16 cellular contexts compared by ENCODE assay signal in genomic region chr17:83067071-83067717, GRCh38. TPM values are rescaled to one million over a fixed set of nuclear protein-coding genes. Genes with fewer than 3 reads are reported as not detected.
A peak's percentile ranks its signal among the peaks of the same experiment; 100 is the strongest.
DNase-seq lines count a peak whose midpoint lies in the region; ATAC-seq and TF ChIP-seq lines count a peak whose summit lies in the region.
"Had no signal": no experiment of that assay in that cellular context is flagged by ENCODE, and none has a peak within 500 bp of the region (broad histone marks: within the 10 kb centered on the region; RNA-seq: fewer than 3 reads in every experiment).

No MANE protein-coding gene starts in this region.

- no peak overlapping the region for H2BK120ac ChIP-seq in H9 (ENCODE audit: low read depth, low read length, poor library complexity, severe bottlenecking)

- no peaks in the 10 kb centered on the region for H3K9me3 ChIP-seq in H9 (ENCODE audit: control insufficient read depth, low read depth, low read length)
- no peaks in the 10 kb centered on the region for H3K9me3 ChIP-seq in endodermal cell (ENCODE audit: control insufficient read depth, low read length)
- no peaks in the 10 kb centered on the region for H3K9me3 ChIP-seq in thoracic aorta

- H3K36me3 ChIP-seq in endodermal cell (ENCODE audit: control insufficient read depth, insufficient read depth, low read length) (no peaks in the 10 kb centered on the region), thoracic aorta (no peaks in the 10 kb centered on the region)

- no peaks in the 10 kb centered on the region for H3K36me3 Mint-ChIP-seq in H9 (ENCODE audit: insufficient read depth in 1 of 3, low read depth in 3 of 3)
- no peaks in the 10 kb centered on the region for H3K36me3 Mint-ChIP-seq in endodermal cell (ENCODE audit: low read depth)
- no peaks in the 10 kb centered on the region for H3K36me3 Mint-ChIP-seq in natural killer cell treated with Interleukin-12 subunit alpha and Interleukin-12 subunit beta and Interleukin-15 and Interleukin-18, amount 100 ng/mL, for 72 hours
- H3K36me3 Mint-ChIP-seq in immature natural killer cell = no peaks in the 10 kb centered on the region
- H3K36me3 Mint-ChIP-seq: activated CD8-positive, alpha-beta memory T cell treated with anti-CD3 and anti-CD28 coated beads, Interleukin-2, amount 10 ng/mL, durations not matched to agents 7 days and 5 days had no signal

- H4K91ac ChIP-seq in H9 (ENCODE audit: insufficient read length, low read depth, low read length) = no peak overlapping the region

- no peak overlapping the region for H3K23ac ChIP-seq in H9 (ENCODE audit: insufficient read length, low read depth, low read length)

- no peak overlapping the region for H3K18ac ChIP-seq in H9 (ENCODE audit: insufficient read length, low read depth, low read length)

- H3K27ac Mint-ChIP-seq in H9 (0 out of 7 replicates have a peak overlapping the region, but pooled peaks of 1 of the 3 experiments have one; percentile 29), endodermal cell (no peak overlapping the region), immature natural killer cell (no peak overlapping the region)
- H3K27ac Mint-ChIP-seq in natural killer cell treated with Interleukin-12 subunit alpha and Interleukin-12 subunit beta and Interleukin-15 and Interleukin-18, amount 100 ng/mL, for 72 hours = no peak overlapping the region
- H3K27ac Mint-ChIP-seq: activated CD8-positive, alpha-beta memory T cell treated with anti-CD3 and anti-CD28 coated beads, Interleukin-2, amount 10 ng/mL, durations not matched to agents 7 days and 5 days had no signal

- H2BK20ac ChIP-seq in H9 (ENCODE audit: low read depth, low read length, poor library complexity, severe bottlenecking) = no peak overlapping the region

- H3K9ac ChIP-seq in H9 (ENCODE audit: extremely low read depth, insufficient read length, low read length) (no peak overlapping the region), endodermal cell (ENCODE audit: extremely low read depth, low read length, poor library complexity, severe bottlenecking) (no peak overlapping the region)

- 0 out of 4 replicates have a peak, but pooled peaks cover 0 to 5% of the 10 kb centered on the region in 2 experiments for H3K4me1 Mint-ChIP-seq in H9
- no peaks in the 10 kb centered on the region for H3K4me1 Mint-ChIP-seq in endodermal cell
- H3K4me1 Mint-ChIP-seq in natural killer cell treated with Interleukin-12 subunit alpha and Interleukin-12 subunit beta and Interleukin-15 and Interleukin-18, amount 100 ng/mL, for 72 hours (ENCODE audit: low read depth in 2 of 2) = peaks cover 18 to 21% of the 10 kb centered on the region in 2 donors
- H3K4me1 Mint-ChIP-seq in immature natural killer cell = peaks cover 29 to 31% of the 10 kb centered on the region in 2 donors

- ATAC-seq in natural killer cell treated with Interleukin-12 subunit alpha and Interleukin-12 subunit beta and Interleukin-15 and Interleukin-18, amount 100 ng/mL, for 72 hours = no peak
- ATAC-seq in thoracic aorta (ENCODE audit: insufficient number of reproducible peaks, low FRiP score, low read depth) = no peak
- ATAC-seq in GM19328 (IDR thresholded peaks at IDR 0.05; ENCODE audit: unreplicated experiment) = no peak
- ATAC-seq: activated CD4-positive, CD25-positive, alpha-beta regulatory T cell treated with anti-CD3 and anti-CD28 coated beads, Interleukin-2, amount 50 U/mL, for 24 hours; activated CD8-positive, alpha-beta memory T cell treated with anti-CD3 and anti-CD28 coated beads, Interleukin-2, amount 10 ng/mL, durations not matched to agents 7 days and 5 days had no signal

- WGBS in H9 (ENCODE audit: extremely low coverage, insufficient read length, low lambda C conversion rate) = no CpG with 5 or more reads among the region's 29 CpGs
- 91 to 93% methylated on average over 23 to 29 of the region's 29 CpGs for WGBS in endodermal cell (ENCODE audit: insufficient coverage in 1 of 2, insufficient read length in 1 of 2), 2 experiments

- no peaks in the 10 kb centered on the region for H4K20me1 ChIP-seq in H9 (ENCODE audit: control insufficient read depth, insufficient read depth, insufficient read length)

- no peaks in the 10 kb centered on the region for H3K79me2 ChIP-seq in H9 (ENCODE audit: insufficient read depth, low read length)

- H2BK15ac ChIP-seq in H9 (ENCODE audit: low read depth, low read length) = no peak overlapping the region

- no peak overlapping the region for H3K56ac ChIP-seq in H9 (ENCODE audit: insufficient read length, low read depth, low read length)

- no peak for TF ChIP-seq CTCF in H9 (conservative IDR thresholded peaks at IDR 0.05)
- TF ChIP-seq CTCF in endodermal cell (conservative IDR thresholded peaks at IDR 0.05) = no peak
- no peak for TF ChIP-seq CTCF in thoracic aorta (IDR thresholded peaks at IDR 0.05)

- H3K23me2 ChIP-seq in H9 (ENCODE audit: insufficient read length, low read depth, low read length, poor library complexity, severe bottlenecking) = no peaks in the 10 kb centered on the region

- H3K4me2 ChIP-seq in H9 (ENCODE audit: insufficient read depth, insufficient read length, low read length) = no peak overlapping the region

- H2AFZ ChIP-seq in H9 (ENCODE audit: low read length) = no peak overlapping the region

- 0 out of 5 replicates have a peak, but pooled peaks cover 0 to 2% of the 10 kb centered on the region in 2 experiments for H3K9me3 Mint-ChIP-seq in H9
- no peaks in the 10 kb centered on the region for H3K9me3 Mint-ChIP-seq in endodermal cell
- H3K9me3 Mint-ChIP-seq in natural killer cell treated with Interleukin-12 subunit alpha and Interleukin-12 subunit beta and Interleukin-15 and Interleukin-18, amount 100 ng/mL, for 72 hours = no peaks in the 10 kb centered on the region
- H3K9me3 Mint-ChIP-seq in immature natural killer cell = no peaks in the 10 kb centered on the region

- H3K14ac ChIP-seq in H9 (ENCODE audit: insufficient read depth, low read length) = no peak overlapping the region

- H2AK5ac ChIP-seq in H9 (ENCODE audit: insufficient read length, low read length) = no peak overlapping the region

- no peaks in the 10 kb centered on the region for H3K27me3 ChIP-seq in H9 (ENCODE audit: insufficient read depth, low read length)
- H3K27me3 ChIP-seq in endodermal cell (ENCODE audit: control insufficient read depth, insufficient read depth, low read length, poor library complexity, severe bottlenecking) = no peaks in the 10 kb centered on the region
- H3K27me3 ChIP-seq in thoracic aorta (replicated peaks; ENCODE audit: insufficient read depth) = no peaks in the 10 kb centered on the region

- no peak overlapping the region for H4K5ac ChIP-seq in H9 (ENCODE audit: insufficient read length, low read depth, low read length)

- H4K8ac ChIP-seq in H9 (replicated peaks; ENCODE audit: insufficient read length, low read depth, low read length) = no peak overlapping the region

- no peaks in the 10 kb centered on the region; the same call in 1 of the 2 replicates for H3K27me3 Mint-ChIP-seq in H9 (ENCODE audit: low read depth)
- peaks cover 2% of the 10 kb centered on the region for H3K27me3 Mint-ChIP-seq in endodermal cell (ENCODE audit: insufficient read depth)
- H3K27me3 Mint-ChIP-seq in natural killer cell treated with Interleukin-12 subunit alpha and Interleukin-12 subunit beta and Interleukin-15 and Interleukin-18, amount 100 ng/mL, for 72 hours = no peaks in the 10 kb centered on the region
- H3K27me3 Mint-ChIP-seq in immature natural killer cell (ENCODE audit: low read depth in 3 of 3) = peaks cover 2 to 15% (median 4%) of the 10 kb centered on the region in 3 donors

- no peak overlapping the region for H2BK12ac ChIP-seq in H9 (ENCODE audit: insufficient read length, low read depth, low read length)

- no peaks in the 10 kb centered on the region for H3K4me1 ChIP-seq in H9 (ENCODE audit: insufficient read depth, low read length)
- no peaks in the 10 kb centered on the region for H3K4me1 ChIP-seq in endodermal cell (ENCODE audit: control insufficient read depth, insufficient read depth, low read length)
- no peaks in the 10 kb centered on the region for H3K4me1 ChIP-seq in thoracic aorta (ENCODE audit: control insufficient read depth in 1 of 2, low read depth in 2 of 2)

- no peak overlapping the region for H3T11ph ChIP-seq in H9 (ENCODE audit: low read length)

- no peak overlapping the region for H3K4ac ChIP-seq in H9 (ENCODE audit: low read depth, low read length)

- H3K4me3 Mint-ChIP-seq in H9 (no peak overlapping the region), endodermal cell (no peak overlapping the region), immature natural killer cell (no peak overlapping the region)
- no peak overlapping the region for H3K4me3 Mint-ChIP-seq in natural killer cell treated with Interleukin-12 subunit alpha and Interleukin-12 subunit beta and Interleukin-15 and Interleukin-18, amount 100 ng/mL, for 72 hours
- H3K4me3 Mint-ChIP-seq: activated CD8-positive, alpha-beta memory T cell treated with anti-CD3 and anti-CD28 coated beads, Interleukin-2, amount 10 ng/mL, durations not matched to agents 7 days and 5 days had no signal

- H3K4me3 ChIP-seq in endodermal cell (ENCODE audit: low read length) = no peak overlapping the region
- H3K4me3 ChIP-seq in thoracic aorta = no peak overlapping the region
- H3K4me3 ChIP-seq: SK-N-MC had no signal

- H3K79me1 ChIP-seq in H9 (ENCODE audit: insufficient read depth, low read depth, low read length, poor library complexity, severe bottlenecking) = no peaks in the 10 kb centered on the region

- H2BK5ac ChIP-seq in H9 (ENCODE audit: insufficient read length, low read length) = no peak overlapping the region

- no peak overlapping the region for H3K27ac ChIP-seq in H9 (ENCODE audit: insufficient read length, low read depth, low read length)
- H3K27ac ChIP-seq in endodermal cell (ENCODE audit: low read depth, low read length) = no peak overlapping the region
- no peak overlapping the region for H3K27ac ChIP-seq in thoracic aorta
- H3K27ac ChIP-seq: SK-N-MC had no signal

- DNase-seq in H9 (peak; percentile 30), endodermal cell (peak; percentile 36), thoracic aorta (ENCODE audit: low spot score) (peak; percentile 0), NCI-H345 (lab: John Stamatoyannopoulos, UW) (no peak), immature natural killer cell (no peak), C1 segment of cervical spinal cord (lab: John Stamatoyannopoulos, UW) (no peak)
- DNase-seq in natural killer cell treated with Interleukin-12 subunit alpha and Interleukin-12 subunit beta and Interleukin-15 and Interleukin-18, amount 100 ng/mL, for 72 hours (ENCODE audit: low spot score) = peak; percentile 54
- DNase-seq: activated gamma-delta T cell treated with Interleukin-2 at 50 U/mL for 16 hours; effector memory CD4-positive, alpha-beta T cell; small intestine; substantia nigra; T1000 had no signal

RNA-seq across cellular contexts. Expression of gene METRNL, which starts 12.2 kb away (rescaled TPM):
- 19.4 and 21.4 TPM in 2 replicates for total RNA-seq in H9 (2021)
- total RNA-seq in endodermal cell = 10 to 100 TPM in 1 of 2 donors, 1 to 10 TPM in 1; 7.3 to 10.3 TPM
- 17.8 TPM for polyA plus RNA-seq in endodermal cell (2013, experiment 1 of 2)
- polyA plus RNA-seq in endodermal cell (2013, experiment 2 of 2) = 16.6 TPM
- total RNA-seq in natural killer cell treated with Interleukin-12 subunit alpha and Interleukin-12 subunit beta and Interleukin-15 and Interleukin-18, amount 100 ng/mL, for 72 hours = 100 to 1,000 TPM; 179 to 208 TPM
- total RNA-seq in thoracic aorta = 100 to 1,000 TPM; 141 to 180 TPM
- 10 to 100 TPM; 13.6 to 72.3 (median 49.2) TPM for polyA plus RNA-seq in immature natural killer cell

Comparison
In these comparisons a context has a peak if more than half of its experiments do, and no peak if none do; other contexts are left out.
1. DNase-seq: peak in H9 (single experiment), endodermal cell (single experiment), natural killer cell treated with Interleukin-12 subunit alpha and Interleukin-12 subunit beta and Interleukin-15 and Interleukin-18, amount 100 ng/mL, for 72 hours (single experiment) and thoracic aorta (single experiment); none in NCI-H345 (single experiment), immature natural killer cell (0 of 3) and C1 segment of cervical spinal cord (0 of 14).